8 cellular contexts compared by ENCODE assay signal in the genomic region with DNA sequence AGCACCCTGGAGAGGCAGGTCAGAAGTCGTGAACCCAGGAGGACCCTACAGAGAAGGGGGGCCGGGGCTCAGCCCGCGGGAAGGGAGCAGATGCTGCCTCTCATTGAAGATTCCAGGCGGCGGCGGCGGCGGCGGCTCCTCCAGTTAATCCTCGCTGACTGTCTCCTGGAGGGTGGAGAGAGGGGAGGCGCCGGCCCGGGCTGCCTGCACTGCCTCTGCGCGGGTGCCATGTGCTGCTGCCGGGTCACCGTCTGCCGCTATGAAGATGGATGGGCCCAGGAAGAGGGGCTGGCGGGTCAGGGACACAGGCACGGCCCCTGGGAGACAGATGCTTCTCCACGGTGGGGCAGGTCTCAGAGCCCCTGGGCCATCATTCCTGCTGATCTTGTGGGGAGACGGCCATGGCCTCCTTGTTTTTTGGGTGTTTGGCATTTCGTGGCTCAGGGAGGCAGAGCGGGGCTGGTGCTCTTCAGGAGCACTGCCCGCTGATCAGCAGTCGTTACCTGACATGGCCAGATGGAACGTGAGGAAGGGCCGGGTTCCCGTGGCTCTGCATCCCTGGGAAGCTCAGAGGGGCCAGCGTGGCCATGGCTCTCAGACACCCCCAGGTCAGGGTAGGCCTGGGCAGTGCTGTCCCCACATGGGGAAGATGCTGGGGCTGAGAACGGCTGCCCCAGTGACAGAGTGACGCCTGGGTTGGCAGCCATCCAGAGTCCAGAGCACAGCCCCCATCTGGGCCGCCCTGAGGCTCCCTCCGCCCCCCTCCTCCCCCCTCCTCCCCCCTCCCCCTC. TPM values are rescaled to one million over a fixed set of nuclear protein-coding genes. Genes with fewer than 3 reads are reported as not detected.
DNase-seq lines count a peak whose midpoint lies in the region; ATAC-seq and TF ChIP-seq lines count a peak whose summit lies in the region.

No MANE protein-coding gene starts in this region.

- no peak for TF ChIP-seq EP300 in stomach (IDR thresholded peaks at IDR 0.05)

- TF ChIP-seq CTCF in adrenal gland (IDR thresholded peaks at IDR 0.05) (peak in 1 of 6 experiments; percentile 11), hepatocyte (IDR thresholded peaks at IDR 0.05; ENCODE audit: poor library complexity) (no peak), stomach (IDR thresholded peaks at IDR 0.05) (no peak)

- H3K27me3 ChIP-seq in MG63 (no peaks in the 10 kb centered on the region), adrenal gland (no peaks in the 10 kb centered on the region), hepatocyte (no peaks in the 10 kb centered on the region), stomach (no peaks in the 10 kb centered on the region)

- no peak for ATAC-seq in HG02884 (IDR thresholded peaks at IDR 0.05; ENCODE audit: unreplicated experiment)

- peak; percentile 76 for DNase-seq in DMS 273 treated with DMSO at 0.1 percent for 48 hours (lab: John Stamatoyannopoulos, UW)
- peak; percentile 25 for DNase-seq in MG63
- peak; percentile 83 to 90 (median 90) for DNase-seq in adrenal gland
- DNase-seq in hepatocyte (ENCODE audit: low spot score), result peak; percentile 57
- peak; percentile 63 for DNase-seq in stomach
- DNase-seq in COLO829 (ENCODE audit: low spot score), result no peak
- DNase-seq in T-helper 9 cell, result no peak

- no peaks in the 10 kb centered on the region for H3K9me3 ChIP-seq in MG63
- H3K9me3 ChIP-seq in adrenal gland (replicated peaks in 1 of 3), result no peaks in the 10 kb centered on the region
- H3K9me3 ChIP-seq in hepatocyte (ENCODE audit: low read depth), result no peaks in the 10 kb centered on the region
- no peaks in the 10 kb centered on the region for H3K9me3 ChIP-seq in stomach

- peak overlapping the region; percentile 78 to 95 (median 83) for H3K27ac ChIP-seq in adrenal gland
- H3K27ac ChIP-seq in hepatocyte, result no peak overlapping the region
- peak overlapping the region; percentile 8 to 86 (median 79) for H3K27ac ChIP-seq in stomach

- intact Hi-C loops in adrenal gland (cut with DNase I), result no loop called here
- intact Hi-C loops in stomach (cut with DNase I; ENCODE audit: low total_unique reads), result no loop called here

- peak in 1 of 2 donors; percentile 50 for TF ChIP-seq POLR2A in adrenal gland (IDR thresholded peaks at IDR 0.05)
- no peak for TF ChIP-seq POLR2A in stomach (IDR thresholded peaks at IDR 0.05)

- H3K9me2 ChIP-seq in hepatocyte (replicated peaks; ENCODE audit: insufficient read depth), result no peaks in the 10 kb centered on the region

- no peak overlapping the region for H2AFZ ChIP-seq in hepatocyte

- WGBS in adrenal gland, 4 donors, result 23 to 38% (median 31%) methylated on average over 8 to 35 of the region's 35 CpGs
- WGBS in hepatocyte (ENCODE audit: low lambda C conversion rate, missing lambda C conversion rate), result 76% methylated on average over 30 of the region's 35 CpGs
- 36 to 64% (median 56%) methylated on average over 25 to 34 of the region's 35 CpGs for WGBS in stomach, 5 donors

- H3K4me1 ChIP-seq in adrenal gland (replicated peaks in 1 of 2), result peaks cover 34 to 44% of the 10 kb centered on the region in 2 donors
- H3K4me1 ChIP-seq in hepatocyte (ENCODE audit: insufficient read depth), result peaks cover 17% of the 10 kb centered on the region
- peaks cover 28 to 66% (median 46%) of the 10 kb centered on the region in 4 donors for H3K4me1 ChIP-seq in stomach

- peaks cover 15% of the 10 kb centered on the region for H3K79me2 ChIP-seq in hepatocyte

- H3K36me3 ChIP-seq in MG63, result peaks cover 11% of the 10 kb centered on the region
- peaks cover 0 to 46% of the 10 kb centered on the region in 2 donors for H3K36me3 ChIP-seq in adrenal gland (replicated peaks in 1 of 2)
- no peaks in the 10 kb centered on the region for H3K36me3 ChIP-seq in hepatocyte (replicated peaks; ENCODE audit: insufficient read depth, low read depth)
- peaks cover 50 to 74% (median 69%) of the 10 kb centered on the region in 4 donors for H3K36me3 ChIP-seq in stomach

- peaks cover 66% of the 10 kb centered on the region for H4K20me1 ChIP-seq in hepatocyte (ENCODE audit: insufficient read depth, poor library complexity, severe bottlenecking)

- H3K4me3 ChIP-seq in MG63, result no peak overlapping the region
- H3K4me3 ChIP-seq in adrenal gland, result no peak overlapping the region
- H3K4me3 ChIP-seq in hepatocyte, result no peak overlapping the region
- H3K4me3 ChIP-seq in stomach, result no peak overlapping the region

- no peak overlapping the region for H3K4me2 ChIP-seq in hepatocyte

RNA-seq across cellular contexts. Expression of a gene that starts 36.1 kb away (rescaled TPM):
- total RNA-seq in MG63 (2014; rRNA removed; shearing (Covaris generic); ENCODE audit: low replicate concordance), result 12.8 and 19.2 TPM in 2 replicates
- total RNA-seq in adrenal gland (1 to 10 TPM in 6 of 8 donors, under 1 TPM in 2; 0.06 to 2.6 (median 1.7) TPM), hepatocyte (6.1 and 6.3 TPM in 2 replicates), stomach (1 to 10 TPM in 3 of 5 donors, under 1 TPM in 1, not detected in 1; 0.87 to 2.0 (median 1.9) TPM)
- polyA plus RNA-seq in adrenal gland (1 to 10 TPM in 1 of 3 donors, under 1 TPM in 2; 0.72 to 1.2 (median 0.88) TPM), hepatocyte (7.5 and 8.0 TPM in 2 replicates), stomach (1 to 10 TPM; 1.5 to 3.6 (median 2.9) TPM)

RNA-seq across cellular contexts. Expression of a gene that starts 39.5 kb away (rescaled TPM):
- 9.3 and 19.1 TPM in 2 replicates for total RNA-seq in MG63 (2014; rRNA removed; shearing (Covaris generic); ENCODE audit: low replicate concordance)
- total RNA-seq in adrenal gland (10 to 100 TPM; 57.1 to 99.9 (median 68.2) TPM), hepatocyte (32.8 and 43.5 TPM in 2 replicates), stomach (100 to 1,000 TPM in 4 of 5 donors, 10 to 100 TPM in 1; 58.2 to 294 (median 141) TPM)
- polyA plus RNA-seq in adrenal gland (10 to 100 TPM; 24.4 to 75.9 (median 25.8) TPM), hepatocyte (27.9 and 33.1 TPM in 2 replicates), stomach (10 to 100 TPM; 11.8 to 21.1 (median 12.9) TPM)

Comparison
In these comparisons a context has a peak if more than half of its experiments do, and no peak if none do; other contexts are left out.
1. DNase-seq: peak in DMS 273 treated with DMSO at 0.1 percent for 48 hours (single experiment), MG63 (single experiment), adrenal gland (7 of 7), hepatocyte (single experiment) and stomach (single experiment); none in COLO829 (single experiment) and T-helper 9 cell (single experiment).